Comparison of ENCODE assay signal across 22 cellular contexts in genomic region chr1:86324423-86324822, GRCh38.
"Had no signal": no experiment of that assay in that cellular context is flagged by ENCODE, and none has a peak within 500 bp of the region (broad histone marks: within the 10 kb centered on the region; RNA-seq: fewer than 3 reads in every experiment).

No MANE protein-coding gene starts in this region.

- DNase-seq: activated CD4-positive, alpha-beta memory T cell treated with anti-CD3 and anti-CD28 coated beads, Interleukin-2, amount 10 ng/mL, durations not matched to agents 7 days and 5 days; activated CD4-positive, alpha-beta T cell treated with anti-CD3 and anti-CD28 coated beads for 1 hour; activated CD4-positive, alpha-beta T cell treated with anti-CD3 and anti-CD28 coated beads for 4 hours; activated CD4-positive, alpha-beta T cell treated with anti-CD3 and anti-CD28 coated beads, Interleukin-2, amount 10 ng/mL, durations not matched to agents 7 days and 5 days; activated CD4-positive, alpha-beta T cell treated with anti-CD3 and anti-CD28 coated beads, Interleukin-2, amount 50 U/mL, for 4 hours; activated CD8-positive, alpha-beta memory T cell treated with anti-CD3 and anti-CD28 coated beads, Interleukin-2, amount 50 U/mL, for 48 hours; activated gamma-delta T cell; activated naive CD4-positive, alpha-beta T cell; activated naive CD4-positive, alpha-beta T cell treated with anti-CD3 and anti-CD28 coated beads, Interleukin-2, amount 10 ng/mL, durations not matched to agents 7 days and 5 days; activated naive CD8-positive, alpha-beta T cell treated with anti-CD3 and anti-CD28 coated beads, Interleukin-2, amount 10 ng/mL, durations not matched to agents 7 days and 5 days; activated T-cell treated with anti-CD3 and anti-CD28 coated beads for 4 hours; activated T-cell treated with anti-CD3 and anti-CD28 coated beads, Interleukin-2, amount 50 U/mL, for 24 hours; activated T-cell treated with anti-CD3 and anti-CD28 coated beads, Interleukin-2, amount 50 U/mL, for 72 hours; central memory CD4-positive, alpha-beta T cell; cerebellar nuclear complex; colonic mucosa; effector CD8-positive, alpha-beta T cell; esophagus squamous epithelium; head of caudate nucleus; T-helper 2 cell had no signal

- ATAC-seq: activated naive CD4-positive, alpha-beta T cell treated with anti-CD3 and anti-CD28 coated beads, Interleukin-2, amount 50 U/mL, for 72 hours; activated T-cell treated with anti-CD3 and anti-CD28 coated beads, Interleukin-2, amount 50 U/mL, for 72 hours; WTC11 had no signal
